Comparison of ENCODE assay signal across 13 cellular contexts in genomic region chr2:102032368-102033027, GRCh38. TPM values are rescaled to one million over a fixed set of nuclear protein-coding genes. Genes with fewer than 3 reads are reported as not detected.
DNase-seq lines count a peak whose midpoint lies in the region; ATAC-seq and TF ChIP-seq lines count a peak whose summit lies in the region.
"Had no signal": no experiment of that assay in that cellular context is flagged by ENCODE, and none has a peak within 500 bp of the region (broad histone marks: within the 10 kb centered on the region; RNA-seq: fewer than 3 reads in every experiment).

No MANE protein-coding gene starts in this region.

- H2AFZ ChIP-seq in IMR-90 (replicated peaks; ENCODE audit: low read length, poor library complexity) = peak overlapping the region; percentile 48

- H2BK20ac ChIP-seq in IMR-90 (ENCODE audit: low read depth, low read length) = peak overlapping the region; percentile 92

- H2AK5ac ChIP-seq in IMR-90 (ENCODE audit: low read depth, low read length) = peak overlapping the region; percentile 94; the same call in 1 of the 2 replicates

- no peak overlapping the region for H2AK9ac ChIP-seq in IMR-90 (replicated peaks; ENCODE audit: low read depth, low read length, poor library complexity)

- no peak overlapping the region for H3K56ac ChIP-seq in IMR-90 (ENCODE audit: extremely low read depth, insufficient read depth, low read length)

- WGBS in IMR-90 (ENCODE audit: extremely low coverage in 2 of 2, insufficient read length in 1 of 2), 2 experiments = no CpG with 5 or more reads among the region's 2 CpGs
- WGBS in prostate gland = 44% methylated on average over 2 of the region's 2 CpGs

- no peak overlapping the region for H2BK5ac ChIP-seq in IMR-90 (ENCODE audit: low read depth, low read length, poor library complexity, severe bottlenecking)

- TF ChIP-seq CTCF in IMR-90 (conservative IDR thresholded peaks at IDR 0.05; ENCODE audit: low read depth, low read length) (no peak), prostate gland (IDR thresholded peaks at IDR 0.05) (no peak), mucosa of descending colon (IDR thresholded peaks at IDR 0.05) (no peak)

- H3K4me3 ChIP-seq in BLaER1 (no peak overlapping the region), IMR-90 (ENCODE audit: insufficient read depth, low read depth, low read length) (no peak overlapping the region), duodenal mucosa (ENCODE audit: low read depth in 1 of 2, low read length in 2 of 2) (no peak overlapping the region), prostate gland (no peak overlapping the region), mucosa of descending colon (no peak overlapping the region)

- in situ Hi-C loops in IMR-90 (cut with MboI; ENCODE audit: low sequenced_read_pairs) = no loop called here

- no peaks in the 10 kb centered on the region for H4K20me1 ChIP-seq in BLaER1
- H4K20me1 ChIP-seq in IMR-90 (ENCODE audit: insufficient read depth, low read length) = no peaks in the 10 kb centered on the region

- CTCF ChIA-PET in IMR-90 (lab: Yijun Ruan, JAX) = interaction anchor here (0.6 to 2.9 kb wide), 7 partner anchors 12 to 208 kb away, joined by 3 to 11 read pairs (median 3); no protein-coding TSS in a partner anchor

- TF ChIP-seq POLR2A in IMR-90 (IDR thresholded peaks at IDR 0.05; ENCODE audit: low read depth, low read length) = no peak
- no peak for TF ChIP-seq POLR2A in prostate gland (IDR thresholded peaks at IDR 0.05)

- no TSS peak for BruUV-seq in IMR-90 (replicated peaks; lab: Mats Ljungman, UMichigan)

- H2BK120ac ChIP-seq in IMR-90 (ENCODE audit: low read depth, low read length) = peak overlapping the region; percentile 93

- peak overlapping the region; percentile 91 for H4K5ac ChIP-seq in IMR-90 (ENCODE audit: low read depth, low read length)

- peak overlapping the region; percentile 95 for H3K4ac ChIP-seq in IMR-90 (ENCODE audit: low read depth, low read length)

- peak overlapping the region; percentile 75 to 94; a peak in 2 of 4 replicates for H4K8ac ChIP-seq in IMR-90 (ENCODE audit: low read depth in 2 of 2, low read length in 2 of 2)

- H3K27ac ChIP-seq in BLaER1 (peak overlapping the region; percentile 67; the same call in 1 of the 2 replicates), IMR-90 (ENCODE audit: insufficient read depth, low read length) (peak overlapping the region; percentile 53; the same call in 1 of the 2 replicates), duodenal mucosa (ENCODE audit: low read depth, low read length) (peak overlapping the region; percentile 20), prostate gland (peak overlapping the region; percentile 61 to 67)

- intact Hi-C loops in IMR-90 (cut with micrococcal nuclease) = loop anchor here (5.0 kb wide), 1 partner anchor 70 kb away; no protein-coding TSS in a partner anchor
- intact Hi-C loops in prostate gland (cut with DNase I) = no loop called here
- intact Hi-C loops in mucosa of descending colon (cut with DNase I, micrococcal nuclease) = no loop called here

- peak overlapping the region; percentile 94 for H3K18ac ChIP-seq in IMR-90 (ENCODE audit: low read depth, low read length)

- dilution Hi-C loops in IMR-90 (cut with HindIII; ENCODE audit: low sequenced_read_pairs, unreplicated experiment) = no loop called here

- H3K9ac ChIP-seq in BLaER1 (no peak overlapping the region), IMR-90 (ENCODE audit: low read depth, low read length) (no peak overlapping the region), duodenal mucosa (ENCODE audit: low read depth in 1 of 2, low read length in 2 of 2) (no peak overlapping the region)

- H3K27me3 ChIP-seq in BLaER1 = no peaks in the 10 kb centered on the region
- H3K27me3 ChIP-seq in IMR-90 (ENCODE audit: control insufficient read depth, insufficient read depth, low read length) = no peaks in the 10 kb centered on the region
- H3K27me3 ChIP-seq in duodenal mucosa (ENCODE audit: control insufficient read depth in 1 of 2, insufficient read depth in 2 of 2, low read length in 2 of 2) = no peaks in the 10 kb centered on the region
- no peaks in the 10 kb centered on the region for H3K27me3 ChIP-seq in prostate gland (replicated peaks; ENCODE audit: insufficient read depth)

- TF ChIP-seq RAD21 in IMR-90 (IDR thresholded peaks at IDR 0.05; ENCODE audit: low read length) = no peak

- H3K79me1 ChIP-seq in IMR-90 (ENCODE audit: low read depth in 1 of 2, low read length in 2 of 2) = no peaks in the 10 kb centered on the region; a peak in 1 of 4 replicates

- ATAC-seq in IMR-90 (ENCODE audit: low read depth) = peak; percentile 13; the same call in 1 of the 2 replicates
- ATAC-seq in GM21423 (IDR thresholded peaks at IDR 0.05; ENCODE audit: unreplicated experiment) = no peak
- no peak for ATAC-seq in mucosa of descending colon

- no peaks in the 10 kb centered on the region for H3K36me3 ChIP-seq in BLaER1
- H3K36me3 ChIP-seq in IMR-90 (ENCODE audit: control insufficient read depth, insufficient read depth, low read length) = no peaks in the 10 kb centered on the region
- no peaks in the 10 kb centered on the region for H3K36me3 ChIP-seq in duodenal mucosa (ENCODE audit: control insufficient read depth in 1 of 2, insufficient read depth in 2 of 2, low read length in 2 of 2)
- H3K36me3 ChIP-seq in prostate gland = no peaks in the 10 kb centered on the region
- H3K36me3 ChIP-seq in mucosa of descending colon (ENCODE audit: low read depth) = no peaks in the 10 kb centered on the region

- POLR2A ChIA-PET in IMR-90 (lab: Charles Lee; ENCODE audit: unreplicated experiment) = interaction anchor here (2.0 kb wide), 1 partner anchor 32 kb away, joined by 8 read pairs; no protein-coding TSS in a partner anchor

- peak overlapping the region; percentile 95 for H4K91ac ChIP-seq in IMR-90 (ENCODE audit: insufficient read depth, low read depth, low read length)

- H3K4me1 ChIP-seq in BLaER1 (peaks cover 30% of the 10 kb centered on the region), IMR-90 (ENCODE audit: control insufficient read depth, insufficient read depth, low read length) (peaks cover 21% of the 10 kb centered on the region), duodenal mucosa (ENCODE audit: control insufficient read depth in 1 of 2, insufficient read depth in 2 of 2, low read length in 2 of 2) (peaks cover 20 to 25% of the 10 kb centered on the region in 2 donors), prostate gland (replicated peaks) (peaks cover 5% of the 10 kb centered on the region), mucosa of descending colon (ENCODE audit: low read depth) (no peaks in the 10 kb centered on the region)

- peak overlapping the region; percentile 75 for H3K4me2 ChIP-seq in BLaER1
- H3K4me2 ChIP-seq in IMR-90 (ENCODE audit: low read depth, low read length) = no peak overlapping the region

- H2BK15ac ChIP-seq in IMR-90 (ENCODE audit: low read depth, low read length) = peak overlapping the region; percentile 81; the same call in 1 of the 3 replicates

- peak overlapping the region; percentile 89 for H3K14ac ChIP-seq in IMR-90 (replicated peaks; ENCODE audit: low read depth, low read length)

- DNase-seq in IMR-90 = peak; percentile 60
- DNase-seq in prostate gland (ENCODE audit: low spot score) = no peak
- no peak for DNase-seq in mucosa of descending colon
- no peak for DNase-seq in NCI-H1930 (lab: John Stamatoyannopoulos, UW)
- no peak for DNase-seq in stimulated activated CD4-positive, alpha-beta T cell treated with anti-CD3 and anti-CD28 coated beads, Interleukin-4, amount 100 ng/mL, for 24 hours
- DNase-seq: effector memory CD4-positive, alpha-beta T cell; NCI-H1436; NCI-H82 had no signal

- H3K9me1 ChIP-seq in IMR-90 (ENCODE audit: insufficient read depth, low read length) = peaks cover 20% of the 10 kb centered on the region

- H3K23ac ChIP-seq in IMR-90 (ENCODE audit: low read depth, low read length) = peak overlapping the region; percentile 79

- H3K9me3 ChIP-seq in BLaER1 (no peaks in the 10 kb centered on the region), IMR-90 (ENCODE audit: control insufficient read depth, insufficient read depth, low read length) (no peaks in the 10 kb centered on the region), duodenal mucosa (ENCODE audit: control insufficient read depth in 1 of 2, low read length in 2 of 2) (no peaks in the 10 kb centered on the region), prostate gland (no peaks in the 10 kb centered on the region), mucosa of descending colon (no peaks in the 10 kb centered on the region)

TF ChIP-seq in IMR-90, 13 proteins besides CTCF, POLR2A, EP300 and RAD21 (continues in another document):
- no peak for TF ChIP-seq MAFK (IDR thresholded peaks at IDR 0.05; ENCODE audit: low read depth, low read length)
- no peak for TF ChIP-seq MAZ (IDR thresholded peaks at IDR 0.05; ENCODE audit: borderline replicate concordance, low read depth, low read length)
- no peak for TF ChIP-seq MXI1 (IDR thresholded peaks at IDR 0.05; ENCODE audit: borderline replicate concordance, low read depth, low read length)
- TF ChIP-seq SMC3 (IDR thresholded peaks at IDR 0.05; ENCODE audit: low read depth, low read length) = no peak
- TF ChIP-seq NFE2L2 (IDR thresholded peaks at IDR 0.05; ENCODE audit: low read depth, low read length) = no peak
- no peak for TF ChIP-seq CEBPB (IDR thresholded peaks at IDR 0.05; ENCODE audit: low read depth, low read length)
- no peak for TF ChIP-seq FOS (IDR thresholded peaks at IDR 0.05; ENCODE audit: low read depth, low read length)
- no peak for TF ChIP-seq RCOR1 (IDR thresholded peaks at IDR 0.05; ENCODE audit: insufficient replicate concordance, low read length)
- no peak for TF ChIP-seq BHLHE40 (IDR thresholded peaks at IDR 0.05; ENCODE audit: low read depth, low read length)
- TF ChIP-seq ELK1 (IDR thresholded peaks at IDR 0.05; ENCODE audit: borderline replicate concordance, low read depth, low read length) = no peak
- no peak for TF ChIP-seq RFX5 (IDR thresholded peaks at IDR 0.05; ENCODE audit: low read depth, low read length)
- TF ChIP-seq CHD1 (IDR thresholded peaks at IDR 0.05; ENCODE audit: low read depth, low read length) = no peak

RNA-seq across cellular contexts. Expression of gene IL1R2, which starts 40.7 kb away (rescaled TPM):
- not detected in 2 replicates for total RNA-seq in IMR-90 (2012; rRNA removed)
- not detected in 2 replicates for polyA plus RNA-seq in IMR-90 (2012; rRNA removed)
- polyA plus RNA-seq in IMR-90 (2012; cell fraction: cytosol; rRNA removed) = 0.03 TPM in 1 of 2 replicates, not detected in the other
- polyA plus RNA-seq in IMR-90 (2012; cell fraction: nucleus; rRNA removed; ENCODE audit: low replicate concordance) = 0.14 TPM in 1 of 2 replicates, not detected in the other
- total RNA-seq in prostate gland = 10 to 100 TPM in 1 of 2 donors, 1 to 10 TPM in 1; 6.9 to 11.4 TPM
- 10 to 100 TPM; 17.9 to 40.3 (median 39.8) TPM for total RNA-seq in mucosa of descending colon
- total RNA-seq: activated B cell treated with CpG ODN at 0.5 μM for 24 hours, glomerular endothelial cell had no signal
